9 cellular contexts compared by ENCODE assay signal in the genomic region with DNA sequence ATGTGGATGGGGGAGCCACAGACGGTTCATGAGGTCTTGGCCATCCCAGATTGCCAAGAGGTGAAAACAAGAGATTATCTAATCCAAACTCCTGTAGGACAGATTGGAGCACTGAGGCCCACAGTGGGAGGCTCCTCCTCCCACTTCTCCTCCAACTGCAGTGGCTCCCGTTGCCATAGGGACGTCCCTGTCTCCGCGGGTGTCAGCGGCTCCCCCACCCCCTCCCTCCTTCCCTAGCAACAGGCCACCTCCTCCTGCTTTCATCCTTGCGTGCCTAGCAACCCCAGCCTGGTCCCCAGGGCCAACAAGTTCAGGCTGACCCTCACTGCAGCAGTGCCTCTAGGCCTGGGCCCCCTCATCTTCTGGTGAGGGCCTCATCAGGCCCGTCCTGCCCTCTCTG. TPM values are rescaled to one million over a fixed set of nuclear protein-coding genes. Genes with fewer than 3 reads are reported as not detected.
DNase-seq lines count a peak whose midpoint lies in the region; ATAC-seq, FAIRE-seq and TF ChIP-seq lines count a peak whose summit lies in the region.
"Had no signal": no experiment of that assay in that cellular context is flagged by ENCODE, and none has a peak within 500 bp of the region (broad histone marks: within the 10 kb centered on the region; RNA-seq: fewer than 3 reads in every experiment).

No MANE protein-coding gene starts in this region.

- no peak overlapping the region for H3K4me3 Mint-ChIP-seq in Calu3 (ENCODE audit: low read depth, unreplicated experiment)

- FAIRE-seq in H54 (lab: Jason Lieb, UNC), result no peak
- FAIRE-seq: keratinocyte had no signal

- no peaks in the 10 kb centered on the region for H3K36me3 ChIP-seq in esophagus (ENCODE audit: control insufficient read depth in 2 of 2, insufficient read depth in 2 of 2, low read length in 1 of 2)
- H3K36me3 ChIP-seq in osteoblast (ENCODE audit: insufficient read depth, low read length), result no peaks in the 10 kb centered on the region

- H3K4me1 ChIP-seq in esophagus (ENCODE audit: control insufficient read depth in 2 of 2, insufficient read depth in 2 of 2, low read length in 1 of 2) (peaks cover 3 to 11% of the 10 kb centered on the region in 2 donors), osteoblast (ENCODE audit: insufficient read depth, low read length) (peaks cover 16% of the 10 kb centered on the region)

- DNase-seq in NOMO-1 treated with DMSO at 0.1 percent for 48 hours (lab: John Stamatoyannopoulos, UW; ENCODE audit: unreplicated experiment) (peak; percentile 31), NOMO-1 treated with dmso at 0.1 percent for 144 hours (lab: John Stamatoyannopoulos, UW; ENCODE audit: unreplicated experiment) (no peak), RPMI7951 (ENCODE audit: low read depth) (peak; percentile 82), osteoblast (ENCODE audit: insufficient read length, low spot score, missing footprints) (no peak), Calu3 (no peak), H54 (ENCODE audit: insufficient read length, low spot score) (no peak)

- H3K27ac ChIP-seq in esophagus (ENCODE audit: low read depth in 2 of 2, low read length in 1 of 2) (peak overlapping the region; percentile 8 to 61), osteoblast (ENCODE audit: low read depth, low read length) (peak overlapping the region; percentile 31)

- peaks cover 22% of the 10 kb centered on the region for H3K4me1 Mint-ChIP-seq in Calu3 (ENCODE audit: low read depth, unreplicated experiment)

- no peak for TF ChIP-seq POLR2A in H54 (IDR thresholded peaks at IDR 0.05; ENCODE audit: low read depth, low read length)

- peaks cover under 1% of the 10 kb centered on the region for H4K20me1 ChIP-seq in osteoblast (ENCODE audit: insufficient read depth, low read length)

- BruUV-seq in Calu3 (replicated peaks; lab: Mats Ljungman, UMichigan), result no TSS peak

- no peaks in the 10 kb centered on the region for H3K79me2 ChIP-seq in osteoblast (ENCODE audit: insufficient read depth, low read length)

- peak overlapping the region; percentile 69 for H3K4me2 ChIP-seq in osteoblast (ENCODE audit: insufficient read depth, low read length)

- intact Hi-C loops in Calu3 (cut with micrococcal nuclease; ENCODE audit: unreplicated experiment), result no loop called here

- H3K27me3 Mint-ChIP-seq in Calu3 (ENCODE audit: unreplicated experiment), result peaks cover 14% of the 10 kb centered on the region

- WGBS in esophagus, 2 donors, result 19 to 27% methylated on average over 8 of the region's 8 CpGs

- TF ChIP-seq CTCF in osteoblast (IDR thresholded peaks at IDR 0.05; ENCODE audit: extremely low read depth, low read depth, low read length) (no peak), Calu3 (IDR thresholded peaks at IDR 0.05; ENCODE audit: unreplicated experiment) (no peak)

- no peak overlapping the region for H3K27ac Mint-ChIP-seq in Calu3 (ENCODE audit: unreplicated experiment)

- no peaks in the 10 kb centered on the region for H3K9me3 Mint-ChIP-seq in Calu3 (ENCODE audit: low read depth, unreplicated experiment)

- peak overlapping the region; percentile 20 for H2AFZ ChIP-seq in osteoblast (ENCODE audit: low read length)

- CTCF ChIA-PET in Calu3 (lab: Charles Lee), result no interaction called here

- H3K9me3 ChIP-seq in esophagus (ENCODE audit: control insufficient read depth in 2 of 2, insufficient read depth in 1 of 2, low read depth in 1 of 2, low read length in 1 of 2) (no peaks in the 10 kb centered on the region), osteoblast (ENCODE audit: low read depth, low read length) (no peaks in the 10 kb centered on the region)

- no peaks in the 10 kb centered on the region for H3K36me3 Mint-ChIP-seq in Calu3 (ENCODE audit: insufficient read depth, unreplicated experiment)

- no peak for ATAC-seq in HG03439 (IDR thresholded peaks at IDR 0.05; ENCODE audit: unreplicated experiment)

- H3K4me3 ChIP-seq in esophagus (ENCODE audit: low read depth in 1 of 2, low read length in 2 of 2) (no peak overlapping the region), osteoblast (ENCODE audit: insufficient read depth, low read length) (no peak overlapping the region)

- no peaks in the 10 kb centered on the region for H3K27me3 ChIP-seq in esophagus (ENCODE audit: control insufficient read depth in 1 of 2, insufficient read depth in 2 of 2, low read length in 2 of 2)
- H3K27me3 ChIP-seq in osteoblast (ENCODE audit: insufficient read depth, low read length), result peaks cover 11% of the 10 kb centered on the region

RNA-seq across cellular contexts. Expression of gene IQSEC2, which starts 6.8 kb away (rescaled TPM):
- total RNA-seq in RPMI7951 (2014; rRNA removed; shearing (Covaris generic)), result 28.4 and 42.4 TPM in 2 replicates
- 10 to 100 TPM in 1 of 2 donors, 1 to 10 TPM in 1; 7.6 to 11.6 TPM for polyA plus RNA-seq in esophagus
- 10.1 and 14.7 TPM in 2 replicates for total RNA-seq in osteoblast
- total RNA-seq in Calu3 (2022), result 14.1 and 15.2 TPM in 2 replicates

Comparison
In these comparisons a context has a peak if more than half of its experiments do, and no peak if none do; other contexts are left out.
1. DNase-seq: peak in NOMO-1 treated with DMSO at 0.1 percent for 48 hours (single experiment) and RPMI7951 (single experiment); none in NOMO-1 treated with dmso at 0.1 percent for 144 hours (single experiment), osteoblast (single experiment), Calu3 (single experiment) and H54 (single experiment).